ENCODE assay signal across 1 cellular context in the genomic region with DNA sequence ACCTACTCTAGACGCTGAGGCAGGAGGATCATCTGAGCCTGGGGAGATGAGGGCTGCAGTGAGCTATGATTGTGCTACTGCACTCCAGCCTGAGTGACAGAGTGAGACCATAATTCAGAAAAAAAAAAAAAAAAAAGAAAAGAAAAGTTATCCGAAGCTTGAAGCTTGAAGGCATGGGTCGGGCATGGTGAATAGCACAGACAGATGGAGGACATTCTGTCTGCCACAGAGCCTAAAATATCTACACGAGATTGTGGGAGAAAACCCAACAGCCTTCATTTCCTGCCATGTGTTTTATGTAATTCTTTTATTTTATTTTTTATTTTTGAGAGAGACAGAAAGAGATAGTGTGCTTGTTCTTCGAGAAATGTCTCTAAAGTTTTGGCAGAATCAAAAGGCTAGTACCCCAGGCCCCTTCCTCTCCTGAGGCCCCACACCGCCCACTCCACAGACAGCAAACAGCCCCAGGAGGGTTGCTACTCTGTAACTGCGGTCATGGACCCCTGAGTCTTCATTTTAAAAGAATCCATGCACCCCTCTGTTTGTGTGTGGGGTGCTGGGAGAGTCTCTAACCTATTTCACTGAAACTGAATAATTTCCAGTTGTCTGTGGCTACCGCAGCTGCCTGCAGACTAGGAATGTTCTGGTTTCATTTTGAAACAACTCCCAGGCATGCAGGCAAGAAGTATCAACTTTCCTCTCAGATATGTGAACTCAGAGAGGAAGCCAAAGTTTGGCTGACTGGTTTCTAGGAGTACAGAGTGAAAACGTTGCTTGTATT.
TF ChIP-seq lines count a peak whose summit lies in the region.

No MANE protein-coding gene starts in this region.

TF ChIP-seq in GM23338, 12 proteins besides CTCF, POLR2A, EP300 and RAD21:
- TF ChIP-seq, protein P1, sequence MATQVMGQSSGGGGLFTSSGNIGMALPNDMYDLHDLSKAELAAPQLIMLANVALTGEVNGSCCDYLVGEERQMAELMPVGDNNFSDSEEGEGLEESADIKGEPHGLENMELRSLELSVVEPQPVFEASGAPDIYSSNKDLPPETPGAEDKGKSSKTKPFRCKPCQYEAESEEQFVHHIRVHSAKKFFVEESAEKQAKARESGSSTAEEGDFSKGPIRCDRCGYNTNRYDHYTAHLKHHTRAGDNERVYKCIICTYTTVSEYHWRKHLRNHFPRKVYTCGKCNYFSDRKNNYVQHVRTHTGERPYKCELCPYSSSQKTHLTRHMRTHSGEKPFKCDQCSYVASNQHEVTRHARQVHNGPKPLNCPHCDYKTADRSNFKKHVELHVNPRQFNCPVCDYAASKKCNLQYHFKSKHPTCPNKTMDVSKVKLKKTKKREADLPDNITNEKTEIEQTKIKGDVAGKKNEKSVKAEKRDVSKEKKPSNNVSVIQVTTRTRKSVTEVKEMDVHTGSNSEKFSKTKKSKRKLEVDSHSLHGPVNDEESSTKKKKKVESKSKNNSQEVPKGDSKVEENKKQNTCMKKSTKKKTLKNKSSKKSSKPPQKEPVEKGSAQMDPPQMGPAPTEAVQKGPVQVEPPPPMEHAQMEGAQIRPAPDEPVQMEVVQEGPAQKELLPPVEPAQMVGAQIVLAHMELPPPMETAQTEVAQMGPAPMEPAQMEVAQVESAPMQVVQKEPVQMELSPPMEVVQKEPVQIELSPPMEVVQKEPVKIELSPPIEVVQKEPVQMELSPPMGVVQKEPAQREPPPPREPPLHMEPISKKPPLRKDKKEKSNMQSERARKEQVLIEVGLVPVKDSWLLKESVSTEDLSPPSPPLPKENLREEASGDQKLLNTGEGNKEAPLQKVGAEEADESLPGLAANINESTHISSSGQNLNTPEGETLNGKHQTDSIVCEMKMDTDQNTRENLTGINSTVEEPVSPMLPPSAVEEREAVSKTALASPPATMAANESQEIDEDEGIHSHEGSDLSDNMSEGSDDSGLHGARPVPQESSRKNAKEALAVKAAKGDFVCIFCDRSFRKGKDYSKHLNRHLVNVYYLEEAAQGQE (IDR thresholded peaks at IDR 0.05; ENCODE audit: unreplicated experiment), result no peak
- TF ChIP-seq NANOG (IDR thresholded peaks at IDR 0.05; ENCODE audit: borderline replicate concordance) (no peak), JUNB (IDR thresholded peaks at IDR 0.05; ENCODE audit: unreplicated experiment) (no peak), STAT1 (IDR thresholded peaks at IDR 0.05; ENCODE audit: unreplicated experiment) (no peak), POLR2AphosphoS5 (IDR thresholded peaks at IDR 0.05; ENCODE audit: low read depth) (no peak), ZNF114 (CRISPR knock-in tag; IDR thresholded peaks at IDR 0.05) (no peak), EZH2phosphoT487 (IDR thresholded peaks at IDR 0.05; ENCODE audit: unreplicated experiment) (no peak), ZNF331 (CRISPR knock-in tag; IDR thresholded peaks at IDR 0.05; ENCODE audit: low read depth) (no peak), EZH2 (IDR thresholded peaks at IDR 0.05; ENCODE audit: low read depth, unreplicated experiment) (no peak), CREB1 (CRISPR knock-in tag; IDR thresholded peaks at IDR 0.05; ENCODE audit: low read depth) (no peak)
- TF ChIP-seq, protein P2, sequence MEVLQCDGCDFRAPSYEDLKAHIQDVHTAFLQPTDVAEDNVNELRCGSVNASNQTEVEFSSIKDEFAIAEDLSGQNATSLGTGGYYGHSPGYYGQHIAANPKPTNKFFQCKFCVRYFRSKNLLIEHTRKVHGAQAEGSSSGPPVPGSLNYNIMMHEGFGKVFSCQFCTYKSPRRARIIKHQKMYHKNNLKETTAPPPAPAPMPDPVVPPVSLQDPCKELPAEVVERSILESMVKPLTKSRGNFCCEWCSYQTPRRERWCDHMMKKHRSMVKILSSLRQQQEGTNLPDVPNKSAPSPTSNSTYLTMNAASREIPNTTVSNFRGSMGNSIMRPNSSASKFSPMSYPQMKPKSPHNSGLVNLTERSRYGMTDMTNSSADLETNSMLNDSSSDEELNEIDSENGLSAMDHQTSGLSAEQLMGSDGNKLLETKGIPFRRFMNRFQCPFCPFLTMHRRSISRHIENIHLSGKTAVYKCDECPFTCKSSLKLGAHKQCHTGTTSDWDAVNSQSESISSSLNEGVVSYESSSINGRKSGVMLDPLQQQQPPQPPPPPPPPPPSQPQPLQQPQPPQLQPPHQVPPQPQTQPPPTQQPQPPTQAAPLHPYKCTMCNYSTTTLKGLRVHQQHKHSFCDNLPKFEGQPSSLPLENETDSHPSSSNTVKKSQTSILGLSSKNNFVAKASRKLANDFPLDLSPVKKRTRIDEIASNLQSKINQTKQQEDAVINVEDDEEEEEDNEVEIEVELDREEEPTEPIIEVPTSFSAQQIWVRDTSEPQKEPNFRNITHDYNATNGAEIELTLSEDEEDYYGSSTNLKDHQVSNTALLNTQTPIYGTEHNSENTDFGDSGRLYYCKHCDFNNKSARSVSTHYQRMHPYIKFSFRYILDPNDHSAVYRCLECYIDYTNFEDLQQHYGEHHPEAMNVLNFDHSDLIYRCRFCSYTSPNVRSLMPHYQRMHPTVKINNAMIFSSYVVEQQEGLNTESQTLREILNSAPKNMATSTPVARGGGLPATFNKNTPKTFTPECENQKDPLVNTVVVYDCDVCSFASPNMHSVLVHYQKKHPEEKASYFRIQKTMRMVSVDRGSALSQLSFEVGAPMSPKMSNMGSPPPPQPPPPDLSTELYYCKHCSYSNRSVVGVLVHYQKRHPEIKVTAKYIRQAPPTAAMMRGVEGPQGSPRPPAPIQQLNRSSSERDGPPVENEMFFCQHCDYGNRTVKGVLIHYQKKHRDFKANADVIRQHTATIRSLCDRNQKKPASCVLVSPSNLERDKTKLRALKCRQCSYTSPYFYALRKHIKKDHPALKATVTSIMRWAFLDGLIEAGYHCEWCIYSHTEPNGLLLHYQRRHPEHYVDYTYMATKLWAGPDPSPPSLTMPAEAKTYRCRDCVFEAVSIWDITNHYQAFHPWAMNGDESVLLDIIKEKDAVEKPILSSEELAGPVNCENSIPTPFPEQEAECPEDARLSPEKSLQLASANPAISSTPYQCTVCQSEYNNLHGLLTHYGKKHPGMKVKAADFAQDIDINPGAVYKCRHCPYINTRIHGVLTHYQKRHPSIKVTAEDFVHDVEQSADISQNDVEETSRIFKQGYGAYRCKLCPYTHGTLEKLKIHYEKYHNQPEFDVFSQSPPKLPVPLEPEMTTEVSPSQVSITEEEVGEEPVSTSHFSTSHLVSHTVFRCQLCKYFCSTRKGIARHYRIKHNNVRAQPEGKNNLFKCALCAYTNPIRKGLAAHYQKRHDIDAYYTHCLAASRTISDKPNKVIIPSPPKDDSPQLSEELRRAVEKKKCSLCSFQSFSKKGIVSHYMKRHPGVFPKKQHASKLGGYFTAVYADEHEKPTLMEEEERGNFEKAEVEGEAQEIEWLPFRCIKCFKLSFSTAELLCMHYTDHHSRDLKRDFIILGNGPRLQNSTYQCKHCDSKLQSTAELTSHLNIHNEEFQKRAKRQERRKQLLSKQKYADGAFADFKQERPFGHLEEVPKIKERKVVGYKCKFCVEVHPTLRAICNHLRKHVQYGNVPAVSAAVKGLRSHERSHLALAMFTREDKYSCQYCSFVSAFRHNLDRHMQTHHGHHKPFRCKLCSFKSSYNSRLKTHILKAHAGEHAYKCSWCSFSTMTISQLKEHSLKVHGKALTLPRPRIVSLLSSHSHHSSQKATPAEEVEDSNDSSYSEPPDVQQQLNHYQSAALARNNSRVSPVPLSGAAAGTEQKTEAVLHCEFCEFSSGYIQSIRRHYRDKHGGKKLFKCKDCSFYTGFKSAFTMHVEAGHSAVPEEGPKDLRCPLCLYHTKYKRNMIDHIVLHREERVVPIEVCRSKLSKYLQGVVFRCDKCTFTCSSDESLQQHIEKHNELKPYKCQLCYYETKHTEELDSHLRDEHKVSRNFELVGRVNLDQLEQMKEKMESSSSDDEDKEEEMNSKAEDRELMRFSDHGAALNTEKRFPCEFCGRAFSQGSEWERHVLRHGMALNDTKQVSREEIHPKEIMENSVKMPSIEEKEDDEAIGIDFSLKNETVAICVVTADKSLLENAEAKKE (CRISPR knock-in tag; IDR thresholded peaks at IDR 0.05), result no peak
- TF ChIP-seq, protein P3, sequence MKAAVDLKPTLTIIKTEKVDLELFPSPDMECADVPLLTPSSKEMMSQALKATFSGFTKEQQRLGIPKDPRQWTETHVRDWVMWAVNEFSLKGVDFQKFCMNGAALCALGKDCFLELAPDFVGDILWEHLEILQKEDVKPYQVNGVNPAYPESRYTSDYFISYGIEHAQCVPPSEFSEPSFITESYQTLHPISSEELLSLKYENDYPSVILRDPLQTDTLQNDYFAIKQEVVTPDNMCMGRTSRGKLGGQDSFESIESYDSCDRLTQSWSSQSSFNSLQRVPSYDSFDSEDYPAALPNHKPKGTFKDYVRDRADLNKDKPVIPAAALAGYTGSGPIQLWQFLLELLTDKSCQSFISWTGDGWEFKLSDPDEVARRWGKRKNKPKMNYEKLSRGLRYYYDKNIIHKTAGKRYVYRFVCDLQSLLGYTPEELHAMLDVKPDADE (IDR thresholded peaks at IDR 0.05), result no peak
